Comparison of ENCODE assay signal across 12 cellular contexts in the genomic region with DNA sequence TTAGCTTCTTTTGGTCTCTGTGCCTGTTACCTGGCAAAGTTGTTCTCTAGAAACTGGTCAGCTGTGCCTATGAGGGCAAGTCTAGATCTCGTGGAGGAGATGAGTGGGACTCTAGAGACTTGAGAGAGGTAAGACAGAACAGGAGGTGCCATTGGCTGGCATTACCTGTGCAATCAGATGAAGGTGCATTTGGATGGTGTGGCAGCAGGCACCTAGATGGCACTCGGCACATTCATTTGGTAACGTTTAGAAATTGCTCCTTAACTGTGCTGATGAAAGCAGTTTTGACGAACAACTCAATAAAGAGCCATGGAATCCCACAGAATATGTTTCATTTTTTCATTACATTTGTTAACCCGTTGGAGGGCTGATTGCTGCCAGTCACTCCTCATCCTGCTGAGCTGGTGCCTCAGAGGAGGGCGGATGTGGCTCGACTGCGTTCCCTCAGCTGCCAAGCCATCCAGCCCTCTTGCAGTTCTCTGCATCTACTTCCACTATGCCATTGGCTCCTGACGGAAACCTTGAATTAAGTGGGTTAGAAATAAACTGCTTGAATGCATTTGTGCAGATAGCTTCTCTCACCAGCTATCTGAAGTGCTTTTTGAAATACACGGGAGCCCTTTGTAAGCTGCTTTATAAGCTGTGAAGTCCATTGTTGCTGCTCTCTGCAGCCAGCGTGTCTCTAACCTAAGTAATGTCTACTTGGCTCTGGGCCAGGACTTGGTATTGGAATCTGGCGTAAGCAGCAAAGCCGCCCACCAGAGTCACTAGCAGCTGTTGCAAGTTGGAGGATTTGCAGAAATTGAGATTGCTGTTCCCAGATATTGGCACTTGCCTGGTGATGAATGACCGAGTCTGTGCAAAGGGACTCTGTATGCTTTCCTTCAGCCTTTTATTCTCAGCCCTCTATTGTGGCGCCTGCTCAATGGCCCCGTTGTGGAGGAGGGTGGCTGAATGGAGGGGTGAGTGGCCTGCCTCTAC.
DNase-seq lines count a peak whose midpoint lies in the region; ATAC-seq and TF ChIP-seq lines count a peak whose summit lies in the region.
"Had no signal": no experiment of that assay in that cellular context is flagged by ENCODE, and none has a peak within 500 bp of the region (broad histone marks: within the 10 kb centered on the region; RNA-seq: fewer than 3 reads in every experiment).

No MANE protein-coding gene starts in this region.

- H3K4me3 ChIP-seq in fibroblast of lung (replicated peaks in 1 of 4; ENCODE audit: control extremely low read depth in 1 of 4, insufficient read depth in 1 of 4, low read depth in 3 of 4, low read length in 4 of 4) = no peak overlapping the region
- H3K4me3 ChIP-seq in retinal pigment epithelial cell (ENCODE audit: low read length) = peak overlapping the region; percentile 5
- H3K4me3 ChIP-seq: colonic mucosa had no signal

- no peak overlapping the region for H3K4me3 Mint-ChIP-seq in activated CD8-positive, alpha-beta T cell treated with anti-CD3 and anti-CD28 coated beads for 36 hours
- H3K4me3 Mint-ChIP-seq in osteocyte (ENCODE audit: unreplicated experiment) = no peak overlapping the region
- H3K4me3 Mint-ChIP-seq: activated T-cell treated with anti-CD3 and anti-CD28 coated beads, Interleukin-2, amount 50 U/mL, for 72 hours had no signal

- H3K9me3 Mint-ChIP-seq in activated CD8-positive, alpha-beta T cell treated with anti-CD3 and anti-CD28 coated beads for 36 hours = no peaks in the 10 kb centered on the region
- no peaks in the 10 kb centered on the region for H3K9me3 Mint-ChIP-seq in osteocyte (ENCODE audit: unreplicated experiment)
- H3K9me3 Mint-ChIP-seq: activated T-cell treated with anti-CD3 and anti-CD28 coated beads, Interleukin-2, amount 50 U/mL, for 72 hours had no signal

- H3K79me2 ChIP-seq in fibroblast of lung (ENCODE audit: control insufficient read depth, insufficient read depth, low read length) = no peaks in the 10 kb centered on the region

- no peak for TF ChIP-seq CTCF in fibroblast of lung (conservative IDR thresholded peaks at IDR 0.05 in 1 of 2, IDR thresholded peaks at IDR 0.05 in 1 of 2; ENCODE audit: low read depth in 1 of 2, low read length in 2 of 2)
- TF ChIP-seq CTCF in retinal pigment epithelial cell (conservative IDR thresholded peaks at IDR 0.05; ENCODE audit: low read depth, low read length) = no peak
- no peak for TF ChIP-seq CTCF in activated CD8-positive, alpha-beta T cell treated with anti-CD3 and anti-CD28 coated beads for 36 hours (IDR thresholded peaks at IDR 0.05)
- TF ChIP-seq CTCF in osteocyte (IDR thresholded peaks at IDR 0.05) = no peak

- CTCF ChIA-PET in activated CD8-positive, alpha-beta T cell treated with anti-CD3 and anti-CD28 coated beads for 36 hours (lab: Charles Lee) = interaction anchor here (1.0 kb wide), 1 partner anchor 8 kb away, joined by 3 read pairs; no protein-coding TSS in a partner anchor

- ATAC-seq in activated CD8-positive, alpha-beta T cell treated with anti-CD3 and anti-CD28 coated beads for 36 hours = no peak
- ATAC-seq in GM18520 (IDR thresholded peaks at IDR 0.05; ENCODE audit: unreplicated experiment) = no peak
- ATAC-seq: activated T-cell treated with anti-CD3 and anti-CD28 coated beads, Interleukin-2, amount 50 U/mL, for 72 hours had no signal

- no peaks in the 10 kb centered on the region for H3K27me3 Mint-ChIP-seq in activated CD8-positive, alpha-beta T cell treated with anti-CD3 and anti-CD28 coated beads for 36 hours
- no peaks in the 10 kb centered on the region for H3K27me3 Mint-ChIP-seq in osteocyte (ENCODE audit: unreplicated experiment)

- H3K36me3 Mint-ChIP-seq in activated CD8-positive, alpha-beta T cell treated with anti-CD3 and anti-CD28 coated beads for 36 hours (ENCODE audit: low read depth) = peaks cover 25% of the 10 kb centered on the region
- peaks cover 6% of the 10 kb centered on the region for H3K36me3 Mint-ChIP-seq in osteocyte (ENCODE audit: unreplicated experiment)

- no peak overlapping the region for H3K4me2 ChIP-seq in fibroblast of lung (ENCODE audit: extremely low read depth, insufficient read depth, low read length)

- H3K9ac ChIP-seq in fibroblast of lung (ENCODE audit: insufficient read depth, low read length) = no peak overlapping the region

- intact Hi-C loops in activated CD8-positive, alpha-beta T cell treated with anti-CD3 and anti-CD28 coated beads for 36 hours (cut with micrococcal nuclease) = no loop called here

- H3K27ac Mint-ChIP-seq in activated CD8-positive, alpha-beta T cell treated with anti-CD3 and anti-CD28 coated beads for 36 hours = no peak overlapping the region
- no peak overlapping the region for H3K27ac Mint-ChIP-seq in osteocyte (ENCODE audit: unreplicated experiment)
- H3K27ac Mint-ChIP-seq: activated T-cell treated with anti-CD3 and anti-CD28 coated beads, Interleukin-2, amount 50 U/mL, for 72 hours had no signal

- no peaks in the 10 kb centered on the region for H4K20me1 ChIP-seq in fibroblast of lung (ENCODE audit: control insufficient read depth, extremely low read depth, insufficient read depth, low read length)

- DNase-seq in NCI-H2081 (lab: John Stamatoyannopoulos, UW) = peak; percentile 11 to 39
- no peak for DNase-seq in NCI-H2081 treated with DMSO at 0.1 percent for 48 hours (lab: John Stamatoyannopoulos, UW)
- DNase-seq in NCI-H524 (lab: John Stamatoyannopoulos, UW) = peak; percentile 96 to 98
- DNase-seq in fibroblast of lung (ENCODE audit: low read depth in 2 of 2) = peak; percentile 64 to 79
- DNase-seq in retinal pigment epithelial cell (ENCODE audit: low read depth) = peak; percentile 93
- no peak for DNase-seq in activated CD8-positive, alpha-beta T cell treated with anti-CD3 and anti-CD28 coated beads for 36 hours
- DNase-seq in osteocyte (ENCODE audit: extremely low spot score, unreplicated experiment) = no peak
- DNase-seq: activated T-cell treated with anti-CD3 and anti-CD28 coated beads, Interleukin-2, amount 50 U/mL, for 72 hours; colonic mucosa; GF-D8; stimulated activated CD8-positive, alpha-beta memory T cell treated with anti-CD3 and anti-CD28 coated beads, Interleukin-4, amount 100 ng/mL, for 48 hours had no signal

- POLR2A ChIA-PET in activated CD8-positive, alpha-beta T cell treated with anti-CD3 and anti-CD28 coated beads for 36 hours (lab: Charles Lee) = interaction anchor here (0.6 kb wide), 1 partner anchor 316 kb away, joined by 4 read pairs; no protein-coding TSS in a partner anchor

- no peaks in the 10 kb centered on the region for H3K9me3 ChIP-seq in fibroblast of lung (ENCODE audit: control insufficient read depth, insufficient read depth, low read depth, low read length)
- H3K9me3 ChIP-seq: colonic mucosa had no signal

- no peaks in the 10 kb centered on the region for H3K36me3 ChIP-seq in fibroblast of lung (ENCODE audit: control insufficient read depth, insufficient read depth, low read length)
- H3K36me3 ChIP-seq: colonic mucosa had no signal

- peaks cover 6% of the 10 kb centered on the region for H3K4me1 ChIP-seq in fibroblast of lung (ENCODE audit: control insufficient read depth, extremely low read depth, insufficient read depth, low read length)
- H3K4me1 ChIP-seq: colonic mucosa had no signal

- H3K27ac ChIP-seq in fibroblast of lung (ENCODE audit: insufficient read depth, low read length) = no peak overlapping the region
- H3K27ac ChIP-seq: colonic mucosa had no signal

- H3K4me1 Mint-ChIP-seq in activated CD8-positive, alpha-beta T cell treated with anti-CD3 and anti-CD28 coated beads for 36 hours (ENCODE audit: low read depth) = no peaks in the 10 kb centered on the region
- H3K4me1 Mint-ChIP-seq in osteocyte (ENCODE audit: unreplicated experiment) = peaks cover 25% of the 10 kb centered on the region

- H2AFZ ChIP-seq in fibroblast of lung (ENCODE audit: low read length) = no peak overlapping the region

- H3K27me3 ChIP-seq in fibroblast of lung (ENCODE audit: control insufficient read depth, insufficient read depth, low read length) = no peaks in the 10 kb centered on the region
- H3K27me3 ChIP-seq: colonic mucosa had no signal

Comparison
In these comparisons a context has a peak if more than half of its experiments do, and no peak if none do; other contexts are left out.
1. DNase-seq: peak in NCI-H2081 (2 of 2), NCI-H524 (2 of 2), fibroblast of lung (2 of 2) and retinal pigment epithelial cell (single experiment); none in NCI-H2081 treated with DMSO at 0.1 percent for 48 hours (single experiment), activated CD8-positive, alpha-beta T cell treated with anti-CD3 and anti-CD28 coated beads for 36 hours (single experiment) and osteocyte (single experiment).